In the genomic region with DNA sequence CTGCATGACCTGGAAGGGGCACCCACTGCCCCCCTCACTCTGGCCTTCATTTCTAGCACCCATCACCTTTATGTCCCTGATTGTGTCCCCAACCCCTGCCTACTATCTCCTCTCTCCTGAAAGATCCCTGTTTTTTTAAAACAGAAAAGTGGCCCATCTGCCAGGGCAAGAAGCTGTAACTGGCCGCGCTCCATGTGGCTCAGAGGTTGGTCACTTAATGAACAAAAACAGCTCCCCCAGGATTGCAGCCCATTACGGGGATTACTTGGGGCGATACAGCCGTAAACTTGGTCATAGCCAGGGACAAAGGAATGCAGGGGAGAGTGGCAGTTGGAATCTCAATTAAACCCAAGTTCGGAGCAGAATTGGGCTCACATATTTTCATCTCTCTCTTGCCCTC, we compare ENCODE assay signal across 27 cellular contexts. TPM values are rescaled to one million over a fixed set of nuclear protein-coding genes. Genes with fewer than 3 reads are reported as not detected.
"Had no signal": no experiment of that assay in that cellular context is flagged by ENCODE, and none has a peak within 500 bp of the region (broad histone marks: within the 10 kb centered on the region; RNA-seq: fewer than 3 reads in every experiment).

No MANE protein-coding gene starts in this region.

- H3K4me3 ChIP-seq: MG63 had no signal

- H3K27ac Mint-ChIP-seq: activated B cell treated with CpG ODN at 0.5 μM for 24 hours; activated CD4-positive, alpha-beta T cell treated with anti-CD3 and anti-CD28 coated beads, Interleukin-2, amount 10 ng/mL, durations not matched to agents 24 days and 14 days; activated CD8-positive, alpha-beta memory T cell treated with anti-CD3 and anti-CD28 coated beads, Interleukin-2, amount 10 ng/mL, durations not matched to agents 7 days and 5 days; activated naive CD4-positive, alpha-beta T cell treated with anti-CD3 and anti-CD28 coated beads, Interleukin-2, amount 50 U/mL, for 72 hours; activated naive CD8-positive, alpha-beta T cell treated with anti-CD3 and anti-CD28 coated beads, Interleukin-2, amount 50 U/mL, for 24 hours; activated T-cell treated with anti-CD3 and anti-CD28 coated beads, Interleukin-2, amount 50 U/mL, for 24 hours; activated T-helper 1 cell treated with anti-CD3 and anti-CD28 coated beads, Interleukin-12 subunit alpha, Interleukin-12 subunit beta, Interleukin-2, Interleukin-4 antibody, amounts not matched to agents 30 ng/mL and 10 ng/mL and 1 ng/mL, durations not matched to agents 14 hours and 24 hours and 36 hours; T-helper 17 cell had no signal

- H3K9me3 Mint-ChIP-seq: activated B cell treated with CpG ODN at 0.5 μM for 24 hours; activated CD4-positive, alpha-beta T cell treated with anti-CD3 and anti-CD28 coated beads, Interleukin-2, amount 10 ng/mL, durations not matched to agents 24 days and 14 days; activated naive CD4-positive, alpha-beta T cell treated with anti-CD3 and anti-CD28 coated beads, Interleukin-2, amount 50 U/mL, for 72 hours; activated naive CD8-positive, alpha-beta T cell treated with anti-CD3 and anti-CD28 coated beads, Interleukin-2, amount 50 U/mL, for 24 hours; activated T-cell treated with anti-CD3 and anti-CD28 coated beads, Interleukin-2, amount 50 U/mL, for 24 hours; activated T-helper 1 cell treated with anti-CD3 and anti-CD28 coated beads, Interleukin-12 subunit alpha, Interleukin-12 subunit beta, Interleukin-2, Interleukin-4 antibody, amounts not matched to agents 30 ng/mL and 10 ng/mL and 1 ng/mL, durations not matched to agents 14 hours and 24 hours and 36 hours had no signal

- H3K27me3 ChIP-seq: MG63 had no signal

- H3K27me3 Mint-ChIP-seq: activated B cell treated with CpG ODN at 0.5 μM for 24 hours; activated CD8-positive, alpha-beta memory T cell treated with anti-CD3 and anti-CD28 coated beads, Interleukin-2, amount 10 ng/mL, durations not matched to agents 7 days and 5 days; activated T-cell treated with anti-CD3 and anti-CD28 coated beads, Interleukin-2, amount 50 U/mL, for 24 hours had no signal

- H3K4me3 Mint-ChIP-seq: activated B cell treated with CpG ODN at 0.5 μM for 24 hours; activated CD4-positive, alpha-beta T cell treated with anti-CD3 and anti-CD28 coated beads, Interleukin-2, amount 10 ng/mL, durations not matched to agents 24 days and 14 days; activated CD8-positive, alpha-beta memory T cell treated with anti-CD3 and anti-CD28 coated beads, Interleukin-2, amount 10 ng/mL, durations not matched to agents 7 days and 5 days; activated naive CD8-positive, alpha-beta T cell treated with anti-CD3 and anti-CD28 coated beads, Interleukin-2, amount 50 U/mL, for 24 hours; activated T-cell treated with anti-CD3 and anti-CD28 coated beads, Interleukin-2, amount 50 U/mL, for 24 hours; activated T-helper 1 cell treated with anti-CD3 and anti-CD28 coated beads, Interleukin-12 subunit alpha, Interleukin-12 subunit beta, Interleukin-2, Interleukin-4 antibody, amounts not matched to agents 30 ng/mL and 10 ng/mL and 1 ng/mL, durations not matched to agents 14 hours and 24 hours and 36 hours; T-helper 17 cell had no signal

- H3K4me1 Mint-ChIP-seq: activated B cell treated with CpG ODN at 0.5 μM for 24 hours; activated CD4-positive, alpha-beta T cell treated with anti-CD3 and anti-CD28 coated beads, Interleukin-2, amount 10 ng/mL, durations not matched to agents 24 days and 14 days; activated CD8-positive, alpha-beta memory T cell treated with anti-CD3 and anti-CD28 coated beads, Interleukin-2, amount 10 ng/mL, durations not matched to agents 7 days and 5 days; activated naive CD8-positive, alpha-beta T cell treated with anti-CD3 and anti-CD28 coated beads, Interleukin-2, amount 50 U/mL, for 24 hours; T-helper 17 cell had no signal

- DNase-seq: activated B cell treated with CpG ODN at 0.5 μM for 24 hours; activated CD4-positive, alpha-beta T cell treated with anti-CD3 and anti-CD28 coated beads for 1 hour; activated CD4-positive, alpha-beta T cell treated with anti-CD3 and anti-CD28 coated beads, Interleukin-2, amount 10 ng/mL, durations not matched to agents 24 days and 14 days; activated CD4-positive, alpha-beta T cell treated with anti-CD3 and anti-CD28 coated beads, Interleukin-2, amount 50 U/mL, for 48 hours; activated CD8-positive, alpha-beta memory T cell treated with anti-CD3 and anti-CD28 coated beads, Interleukin-2, amount 10 ng/mL, durations not matched to agents 7 days and 5 days; activated effector memory CD4-positive, alpha-beta T cell treated with Interleukin-2 at 50 U/mL for 16 hours; activated naive CD4-positive, alpha-beta T cell treated with Interleukin-2 at 50 U/mL for 16 hours; activated naive CD8-positive, alpha-beta T cell treated with anti-CD3 and anti-CD28 coated beads, Interleukin-2, amount 50 U/mL, for 24 hours; activated T-cell treated with anti-CD3 and anti-CD28 coated beads, Interleukin-2, amount 50 U/mL, for 24 hours; amniotic stem cell; MG63; NCI-H1105; NCI-H1436; NCI-H187; NCI-H2081 treated with DMSO at 0.1 percent for 48 hours; NCI-H446 treated with DMSO at 0.1 percent for 48 hours; NCI-H524 treated with DMSO at 0.1 percent for 48 hours; NCI-H774; SIG-M5; T-helper 17 cell; T-helper 9 cell had no signal

- FAIRE-seq: astrocyte had no signal

- H3K9me3 ChIP-seq: MG63 had no signal

- H3K36me3 ChIP-seq: MG63 had no signal

- ATAC-seq: activated CD8-positive, alpha-beta memory T cell treated with anti-CD3 and anti-CD28 coated beads, Interleukin-2, amount 10 ng/mL, durations not matched to agents 7 days and 5 days; activated naive CD4-positive, alpha-beta T cell treated with anti-CD3 and anti-CD28 coated beads, Interleukin-2, amount 50 U/mL, for 72 hours; activated naive CD8-positive, alpha-beta T cell treated with anti-CD3 and anti-CD28 coated beads, Interleukin-2, amount 50 U/mL, for 24 hours; T-helper 17 cell had no signal

RNA-seq across cellular contexts. Expression of a gene that starts 34.8 kb away (rescaled TPM):
- total RNA-seq: activated B cell treated with CpG ODN at 0.5 μM for 24 hours; activated CD4-positive, alpha-beta T cell treated with anti-CD3 and anti-CD28 coated beads, Interleukin-2, amount 10 ng/mL, durations not matched to agents 24 days and 14 days; activated CD8-positive, alpha-beta memory T cell treated with anti-CD3 and anti-CD28 coated beads, Interleukin-2, amount 10 ng/mL, durations not matched to agents 7 days and 5 days; activated naive CD4-positive, alpha-beta T cell treated with anti-CD3 and anti-CD28 coated beads, Interleukin-2, amount 50 U/mL, for 72 hours; activated T-helper 1 cell treated with anti-CD3 and anti-CD28 coated beads, Interleukin-12 subunit alpha, Interleukin-12 subunit beta, Interleukin-2, Interleukin-4 antibody, amounts not matched to agents 30 ng/mL and 10 ng/mL and 1 ng/mL, durations not matched to agents 14 hours and 24 hours and 36 hours; astrocyte; cardiac septum; OCI-LY7; RPMI7951; T-helper 17 cell had no signal
